Comparison of ENCODE assay signal across 8 cellular contexts in the genomic region with DNA sequence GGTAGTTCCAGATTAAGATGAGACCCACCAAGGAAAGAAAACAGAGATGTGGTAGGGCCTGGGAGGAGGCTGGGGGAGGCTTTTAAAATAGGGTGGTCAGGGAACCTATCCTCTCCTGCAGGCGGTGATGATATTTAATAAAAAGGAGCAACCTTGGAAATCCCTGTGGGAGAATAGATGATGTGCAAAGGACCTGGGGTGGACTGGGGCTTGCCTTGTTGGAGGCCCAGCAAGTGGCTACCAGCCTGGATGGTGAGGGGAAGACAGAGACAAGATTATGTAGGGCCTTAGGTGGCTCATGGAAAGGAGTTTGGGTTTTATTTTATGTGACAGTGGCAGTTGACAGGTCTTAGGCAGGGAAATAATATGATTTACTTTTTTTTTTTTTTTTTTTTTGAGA. TPM values are rescaled to one million over a fixed set of nuclear protein-coding genes. Genes with fewer than 3 reads are reported as not detected.
DNase-seq lines count a peak whose midpoint lies in the region; ATAC-seq, FAIRE-seq and TF ChIP-seq lines count a peak whose summit lies in the region.

No MANE protein-coding gene starts in this region.

- H3K27ac ChIP-seq in stomach, result peak overlapping the region in 3 of 5 donors; percentile 94 to 98 (median 97)
- no peak overlapping the region for H3K27ac ChIP-seq in aorta (ENCODE audit: low read depth in 1 of 2, low read length in 2 of 2)

- peaks cover 17 to 26% (median 23%) of the 10 kb centered on the region in 4 donors for H3K36me3 ChIP-seq in stomach
- H3K36me3 ChIP-seq in aorta (ENCODE audit: control insufficient read depth in 1 of 2, insufficient read depth in 2 of 2, low read length in 1 of 2), result peaks cover 0 to 3% of the 10 kb centered on the region in 2 donors

- no peak for DNase-seq in activated CD4-positive, alpha-beta T cell treated with anti-CD3 and anti-CD28 coated beads, Interleukin-2, amount 10 ng/mL, durations not matched to agents 7 days and 5 days
- no peak for DNase-seq in activated CD4-positive, alpha-beta T cell treated with anti-CD3 and anti-CD28 coated beads for 48 hours
- no peak for DNase-seq in activated CD4-positive, alpha-beta memory T cell treated with anti-CD3 and anti-CD28 coated beads for 36 hours
- DNase-seq in glutamatergic neuron, result no peak
- no peak for DNase-seq in stomach
- no peak for DNase-seq in GM12892 (ENCODE audit: insufficient read length)
- no peak for DNase-seq in aorta
- no peak for DNase-seq in OCI-M2 (lab: John Stamatoyannopoulos, UW; ENCODE audit: unreplicated experiment)

- H3K36me3 Mint-ChIP-seq in activated CD4-positive, alpha-beta T cell treated with anti-CD3 and anti-CD28 coated beads, Interleukin-2, amount 10 ng/mL, durations not matched to agents 7 days and 5 days (ENCODE audit: low read depth), result peaks cover 25% of the 10 kb centered on the region
- H3K36me3 Mint-ChIP-seq in activated CD4-positive, alpha-beta memory T cell treated with anti-CD3 and anti-CD28 coated beads for 36 hours, result peaks cover 38% of the 10 kb centered on the region
- H3K36me3 Mint-ChIP-seq in glutamatergic neuron (ENCODE audit: unreplicated experiment), result peaks cover 5% of the 10 kb centered on the region

- no peak for FAIRE-seq in GM12892 (lab: Jason Lieb, UNC)

- H3K27me3 Mint-ChIP-seq in activated CD4-positive, alpha-beta T cell treated with anti-CD3 and anti-CD28 coated beads, Interleukin-2, amount 10 ng/mL, durations not matched to agents 7 days and 5 days, result peaks cover 3% of the 10 kb centered on the region
- H3K27me3 Mint-ChIP-seq in activated CD4-positive, alpha-beta memory T cell treated with anti-CD3 and anti-CD28 coated beads for 36 hours, result peaks cover 1% of the 10 kb centered on the region
- peaks cover 18% of the 10 kb centered on the region for H3K27me3 Mint-ChIP-seq in glutamatergic neuron (ENCODE audit: unreplicated experiment)

- peaks cover 42% of the 10 kb centered on the region for H3K4me1 Mint-ChIP-seq in activated CD4-positive, alpha-beta T cell treated with anti-CD3 and anti-CD28 coated beads, Interleukin-2, amount 10 ng/mL, durations not matched to agents 7 days and 5 days
- H3K4me1 Mint-ChIP-seq in activated CD4-positive, alpha-beta memory T cell treated with anti-CD3 and anti-CD28 coated beads for 36 hours (ENCODE audit: low read depth), result peaks cover 44% of the 10 kb centered on the region
- H3K4me1 Mint-ChIP-seq in glutamatergic neuron (ENCODE audit: low read depth, unreplicated experiment), result peaks cover 17% of the 10 kb centered on the region

- H3K9me3 Mint-ChIP-seq in activated CD4-positive, alpha-beta T cell treated with anti-CD3 and anti-CD28 coated beads, Interleukin-2, amount 10 ng/mL, durations not matched to agents 7 days and 5 days, result no peaks in the 10 kb centered on the region
- H3K9me3 Mint-ChIP-seq in activated CD4-positive, alpha-beta memory T cell treated with anti-CD3 and anti-CD28 coated beads for 36 hours, result no peaks in the 10 kb centered on the region
- H3K9me3 Mint-ChIP-seq in glutamatergic neuron (ENCODE audit: unreplicated experiment), result peaks cover 17% of the 10 kb centered on the region

- H3K9me3 ChIP-seq in stomach (no peaks in the 10 kb centered on the region), aorta (ENCODE audit: control insufficient read depth, low read length) (no peaks in the 10 kb centered on the region)

- no peak for TF ChIP-seq EP300 in stomach (IDR thresholded peaks at IDR 0.05)

- peak overlapping the region; percentile 94 for H3K4me3 Mint-ChIP-seq in activated CD4-positive, alpha-beta T cell treated with anti-CD3 and anti-CD28 coated beads, Interleukin-2, amount 10 ng/mL, durations not matched to agents 7 days and 5 days
- H3K4me3 Mint-ChIP-seq in activated CD4-positive, alpha-beta memory T cell treated with anti-CD3 and anti-CD28 coated beads for 36 hours, result no peak overlapping the region
- peak overlapping the region; percentile 61 for H3K4me3 Mint-ChIP-seq in glutamatergic neuron (ENCODE audit: unreplicated experiment)

- TF ChIP-seq CTCF in glutamatergic neuron (IDR thresholded peaks at IDR 0.05; ENCODE audit: partially characterized antibody, unreplicated experiment), result no peak
- no peak for TF ChIP-seq CTCF in stomach (IDR thresholded peaks at IDR 0.05)

- POLR2A ChIA-PET in activated CD4-positive, alpha-beta T cell treated with anti-CD3 and anti-CD28 coated beads, Interleukin-2, amount 10 ng/mL, durations not matched to agents 7 days and 5 days (lab: Charles Lee), result no interaction called here
- POLR2A ChIA-PET in activated CD4-positive, alpha-beta memory T cell treated with anti-CD3 and anti-CD28 coated beads for 36 hours (lab: Charles Lee), result interaction anchor here (0.9 to 5.9 kb wide), 7 partner anchors 15 to 346 kb away, joined by 3 to 29 read pairs (median 5); a partner anchor contains a TSS

- CTCF ChIA-PET in activated CD4-positive, alpha-beta T cell treated with anti-CD3 and anti-CD28 coated beads, Interleukin-2, amount 10 ng/mL, durations not matched to agents 7 days and 5 days (lab: Charles Lee), result interaction anchor here (0.6 to 4.5 kb wide), 12 partner anchors 8 to 1110 kb away, joined by 3 to 48 read pairs (median 10); a partner anchor contains a TSS
- CTCF ChIA-PET in activated CD4-positive, alpha-beta memory T cell treated with anti-CD3 and anti-CD28 coated beads for 36 hours (lab: Charles Lee), result interaction anchor here (1.4 to 3.8 kb wide), 6 partner anchors 13 to 221 kb away, joined by 3 to 41 read pairs (median 13); a partner anchor contains a TSS

- H3K4me1 ChIP-seq in stomach (peaks cover 18 to 46% (median 35%) of the 10 kb centered on the region in 4 donors), aorta (ENCODE audit: control insufficient read depth in 1 of 2, insufficient read depth in 2 of 2, low read length in 2 of 2) (no peaks in the 10 kb centered on the region)

- 91 to 100% (median 96%) methylated on average over 1 of the region's 1 CpG for WGBS in stomach, 5 donors
- WGBS in aorta, 2 donors, result 98 to 100% methylated on average over 1 of the region's 1 CpG

- intact Hi-C loops in activated CD4-positive, alpha-beta memory T cell treated with anti-CD3 and anti-CD28 coated beads for 36 hours (cut with micrococcal nuclease), result loop anchor here (2.0 kb wide), 1 partner anchor 58 kb away; no protein-coding TSS in a partner anchor
- intact Hi-C loops in stomach (cut with DNase I; ENCODE audit: low total_unique reads) (loop anchor here (5.0 kb wide), 1 partner anchor 97 kb away; no protein-coding TSS in a partner anchor), aorta (cut with DNase I) (no loop called here)

- no peak for ATAC-seq in aorta (ENCODE audit: low FRiP score)

- H3K27ac Mint-ChIP-seq in activated CD4-positive, alpha-beta T cell treated with anti-CD3 and anti-CD28 coated beads, Interleukin-2, amount 10 ng/mL, durations not matched to agents 7 days and 5 days, result peak overlapping the region; percentile 98
- peak overlapping the region; percentile 97 for H3K27ac Mint-ChIP-seq in activated CD4-positive, alpha-beta memory T cell treated with anti-CD3 and anti-CD28 coated beads for 36 hours
- peak overlapping the region; percentile 49 for H3K27ac Mint-ChIP-seq in glutamatergic neuron (ENCODE audit: unreplicated experiment)

- H3K4me3 ChIP-seq in stomach, result peak overlapping the region in 2 of 4 donors; percentile 81 to 98
- H3K4me3 ChIP-seq in aorta (ENCODE audit: low read length in 2 of 2), result no peak overlapping the region

- no peak for TF ChIP-seq POLR2A in stomach (IDR thresholded peaks at IDR 0.05)
- TF ChIP-seq POLR2A in GM12892 (IDR thresholded peaks at IDR 0.05; ENCODE audit: low read depth, low read length), result no peak

- H3K27me3 ChIP-seq in stomach (no peaks in the 10 kb centered on the region), aorta (ENCODE audit: control insufficient read depth in 1 of 2, insufficient read depth in 2 of 2, low read length in 1 of 2) (no peaks in the 10 kb centered on the region)

RNA-seq across cellular contexts. Expression of a gene that starts 1.8 kb away (rescaled TPM):
- 10 to 100 TPM; 52.4 to 54.3 TPM for total RNA-seq in activated CD4-positive, alpha-beta T cell treated with anti-CD3 and anti-CD28 coated beads, Interleukin-2, amount 10 ng/mL, durations not matched to agents 7 days and 5 days
- 10 to 100 TPM; 75.0 to 80.3 TPM for total RNA-seq in activated CD4-positive, alpha-beta memory T cell treated with anti-CD3 and anti-CD28 coated beads for 36 hours
- total RNA-seq in glutamatergic neuron (ENCODE audit: unreplicated experiment), result 31.5 TPM
- total RNA-seq in stomach, result 10 to 100 TPM; 51.3 to 99.1 (median 76.5) TPM
- 10 to 100 TPM; 13.1 to 19.3 (median 16.2) TPM for polyA plus RNA-seq in stomach
- 27.3 TPM for polyA plus RNA-seq in GM12892 (2012; ENCODE audit: missing spikeins)
- total RNA-seq in aorta, result 10 to 100 TPM; 35.8 to 36.7 TPM
- polyA plus RNA-seq in aorta, result 10 to 100 TPM; 13.1 to 25.3 TPM

Comparison
In these comparisons a context has a peak if more than half of its experiments do, and no peak if none do; other contexts are left out.
1. H3K27ac ChIP-seq: peak in stomach (3 of 5); none in aorta (0 of 2).
2. intact Hi-C loops: an anchor here in activated CD4-positive, alpha-beta memory T cell treated with anti-CD3 and anti-CD28 coated beads for 36 hours (2.0 kb wide) and stomach (5.0 kb wide); none called in aorta.
3. Peak in every context shown above with its lines, with median percentiles within 50 percentile points of each other: H3K27ac Mint-ChIP-seq.